In the genomic region with DNA sequence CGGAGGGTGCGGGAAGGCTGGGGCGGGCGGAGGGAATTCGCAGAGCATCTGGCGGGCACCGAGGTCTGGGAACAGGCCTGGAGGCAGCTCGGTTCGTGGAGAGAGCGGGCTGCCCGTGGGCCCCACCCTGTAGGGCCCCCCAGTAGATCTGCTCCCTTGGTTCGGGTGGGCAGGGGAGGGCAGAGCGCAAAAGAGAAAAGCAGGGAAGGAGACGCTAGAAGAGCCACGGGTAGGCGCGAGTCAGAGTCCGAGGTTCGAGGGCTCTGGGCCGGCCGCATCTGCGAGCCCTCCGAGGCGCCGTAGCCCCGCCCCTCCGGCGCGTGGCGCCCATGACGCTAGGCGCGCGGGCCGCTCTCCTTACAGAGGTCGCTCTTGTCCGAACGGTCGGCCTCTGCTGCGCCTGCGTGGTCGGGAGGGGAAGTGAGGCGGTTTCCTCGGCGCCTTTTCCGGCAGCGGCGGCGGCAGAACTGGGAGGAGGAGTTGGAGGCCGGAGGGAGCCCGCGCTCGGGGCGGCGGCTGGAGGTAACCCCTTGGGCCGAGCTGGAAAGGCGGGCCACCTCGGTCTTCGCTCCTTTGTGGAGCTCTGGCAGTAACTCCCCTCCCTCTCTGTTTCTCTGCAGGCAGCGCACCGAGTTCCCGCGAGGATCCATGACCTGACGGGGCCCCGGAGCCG, we compare ENCODE assay signal across 1 cellular context.
TF ChIP-seq lines count a peak whose summit lies in the region.

Gene ARF6, plus strand, starts transcription at position 447 of the 673 bp plus-strand sequence. CDS start 655 bp downstream, outside the sequence.

TF ChIP-seq in HepG2, 621 proteins besides CTCF, POLR2A, EP300 and RAD21 (continued from another document and continues in another):
- TF ChIP-seq ZNF326 (CRISPR knock-in tag; IDR thresholded peaks at IDR 0.05; ENCODE audit: borderline replicate concordance) (no peak), ATF6 (CRISPR knock-in tag; conservative IDR thresholded peaks at IDR 0.05) (peak; percentile 27; the same call in 1 of the 2 replicates), GATAD2A (CRISPR knock-in tag; IDR thresholded peaks at IDR 0.05) (no peak), HOXA9 (CRISPR knock-in tag; IDR thresholded peaks at IDR 0.05; ENCODE audit: borderline replicate concordance) (no peak), ZNF30 (CRISPR knock-in tag; IDR thresholded peaks at IDR 0.05) (no peak), MEIS2 (CRISPR knock-in tag; IDR thresholded peaks at IDR 0.05) (peak; percentile 24; the same call in 1 of the 2 replicates), HNRNPH1 (optimal IDR thresholded peaks at IDR 0.05; ENCODE audit: low read depth, low read length) (no peak), ZNF615 (CRISPR knock-in tag; IDR thresholded peaks at IDR 0.05; ENCODE audit: borderline replicate concordance) (0 out of 2 replicates have a peak, but pooled peaks have one; percentile 86), ZNF781 (CRISPR knock-in tag; IDR thresholded peaks at IDR 0.05; ENCODE audit: borderline replicate concordance, not compliant biosample characterization) (no peak), PHB2 (IDR thresholded peaks at IDR 0.05; ENCODE audit: partially characterized antibody) (no peak), ZNF660 (CRISPR knock-in tag; IDR thresholded peaks at IDR 0.05; ENCODE audit: borderline replicate concordance, low read depth) (no peak), ZBTB39 (CRISPR knock-in tag; IDR thresholded peaks at IDR 0.05) (no peak), MTERF4 (CRISPR knock-in tag; IDR thresholded peaks at IDR 0.05) (peak; percentile 92), ZNF512 (CRISPR knock-in tag; IDR thresholded peaks at IDR 0.05) (no peak), NCOA5 (CRISPR knock-in tag; IDR thresholded peaks at IDR 0.05) (no peak), BRCA1 (CRISPR knock-in tag; IDR thresholded peaks at IDR 0.05) (no peak), ZFP41 (CRISPR knock-in tag; IDR thresholded peaks at IDR 0.05; ENCODE audit: borderline replicate concordance) (peak; percentile 56; the same call in 1 of the 2 replicates), PCBP2 (optimal IDR thresholded peaks at IDR 0.05; ENCODE audit: low read depth, low read length, poor library complexity, severe bottlenecking) (no peak), ATM (IDR thresholded peaks at IDR 0.05; ENCODE audit: borderline replicate concordance) (no peak), ZNF263 (CRISPR knock-in tag; IDR thresholded peaks at IDR 0.05) (peak; percentile 37; the same call in 1 of the 2 replicates), SKI (IDR thresholded peaks at IDR 0.05; ENCODE audit: partially characterized antibody) (peak; percentile 48), DNMT3B (CRISPR knock-in tag; conservative IDR thresholded peaks at IDR 0.05) (no peak), THAP11 (CRISPR knock-in tag; IDR thresholded peaks at IDR 0.05) (peak; percentile 87), SRSF9 (IDR thresholded peaks at IDR 0.05; ENCODE audit: borderline replicate concordance, insufficient read depth, low read depth, low read length, poor library complexity, severe bottlenecking) (no peak), SMYD3 (CRISPR knock-in tag; IDR thresholded peaks at IDR 0.05) (peak; percentile 72; the same call in 1 of the 2 replicates), ATAD3A (CRISPR knock-in tag; IDR thresholded peaks at IDR 0.05) (no peak), SSRP1 (CRISPR knock-in tag; IDR thresholded peaks at IDR 0.05) (no peak), KAT7 (CRISPR knock-in tag; IDR thresholded peaks at IDR 0.05; ENCODE audit: borderline replicate concordance) (peak; percentile 85; the same call in 1 of the 2 replicates), ZNF101 (CRISPR knock-in tag; IDR thresholded peaks at IDR 0.05; ENCODE audit: borderline replicate concordance, low read depth) (peak; percentile 80; the same call in 1 of the 2 replicates), PRMT3 (CRISPR knock-in tag; IDR thresholded peaks at IDR 0.05; ENCODE audit: borderline replicate concordance, low read depth) (no peak), ZBTB44 (CRISPR knock-in tag; IDR thresholded peaks at IDR 0.05) (no peak), BRD4 (CRISPR knock-in tag; IDR thresholded peaks at IDR 0.05) (peak; percentile 67), DR1 (CRISPR knock-in tag; IDR thresholded peaks at IDR 0.05) (peak; percentile 70)
- TF ChIP-seq, protein P1, sequence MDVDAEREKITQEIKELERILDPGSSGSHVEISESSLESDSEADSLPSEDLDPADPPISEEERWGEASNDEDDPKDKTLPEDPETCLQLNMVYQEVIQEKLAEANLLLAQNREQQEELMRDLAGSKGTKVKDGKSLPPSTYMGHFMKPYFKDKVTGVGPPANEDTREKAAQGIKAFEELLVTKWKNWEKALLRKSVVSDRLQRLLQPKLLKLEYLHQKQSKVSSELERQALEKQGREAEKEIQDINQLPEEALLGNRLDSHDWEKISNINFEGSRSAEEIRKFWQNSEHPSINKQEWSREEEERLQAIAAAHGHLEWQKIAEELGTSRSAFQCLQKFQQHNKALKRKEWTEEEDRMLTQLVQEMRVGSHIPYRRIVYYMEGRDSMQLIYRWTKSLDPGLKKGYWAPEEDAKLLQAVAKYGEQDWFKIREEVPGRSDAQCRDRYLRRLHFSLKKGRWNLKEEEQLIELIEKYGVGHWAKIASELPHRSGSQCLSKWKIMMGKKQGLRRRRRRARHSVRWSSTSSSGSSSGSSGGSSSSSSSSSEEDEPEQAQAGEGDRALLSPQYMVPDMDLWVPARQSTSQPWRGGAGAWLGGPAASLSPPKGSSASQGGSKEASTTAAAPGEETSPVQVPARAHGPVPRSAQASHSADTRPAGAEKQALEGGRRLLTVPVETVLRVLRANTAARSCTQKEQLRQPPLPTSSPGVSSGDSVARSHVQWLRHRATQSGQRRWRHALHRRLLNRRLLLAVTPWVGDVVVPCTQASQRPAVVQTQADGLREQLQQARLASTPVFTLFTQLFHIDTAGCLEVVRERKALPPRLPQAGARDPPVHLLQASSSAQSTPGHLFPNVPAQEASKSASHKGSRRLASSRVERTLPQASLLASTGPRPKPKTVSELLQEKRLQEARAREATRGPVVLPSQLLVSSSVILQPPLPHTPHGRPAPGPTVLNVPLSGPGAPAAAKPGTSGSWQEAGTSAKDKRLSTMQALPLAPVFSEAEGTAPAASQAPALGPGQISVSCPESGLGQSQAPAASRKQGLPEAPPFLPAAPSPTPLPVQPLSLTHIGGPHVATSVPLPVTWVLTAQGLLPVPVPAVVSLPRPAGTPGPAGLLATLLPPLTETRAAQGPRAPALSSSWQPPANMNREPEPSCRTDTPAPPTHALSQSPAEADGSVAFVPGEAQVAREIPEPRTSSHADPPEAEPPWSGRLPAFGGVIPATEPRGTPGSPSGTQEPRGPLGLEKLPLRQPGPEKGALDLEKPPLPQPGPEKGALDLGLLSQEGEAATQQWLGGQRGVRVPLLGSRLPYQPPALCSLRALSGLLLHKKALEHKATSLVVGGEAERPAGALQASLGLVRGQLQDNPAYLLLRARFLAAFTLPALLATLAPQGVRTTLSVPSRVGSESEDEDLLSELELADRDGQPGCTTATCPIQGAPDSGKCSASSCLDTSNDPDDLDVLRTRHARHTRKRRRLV (CRISPR knock-in tag; IDR thresholded peaks at IDR 0.05), result peak; percentile 89
- TF ChIP-seq, protein P2, sequence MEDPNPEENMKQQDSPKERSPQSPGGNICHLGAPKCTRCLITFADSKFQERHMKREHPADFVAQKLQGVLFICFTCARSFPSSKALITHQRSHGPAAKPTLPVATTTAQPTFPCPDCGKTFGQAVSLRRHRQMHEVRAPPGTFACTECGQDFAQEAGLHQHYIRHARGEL (CRISPR knock-in tag; IDR thresholded peaks at IDR 0.05), result 0 out of 2 replicates have a peak, but pooled peaks have one; percentile 62
- TF ChIP-seq, protein P3, sequence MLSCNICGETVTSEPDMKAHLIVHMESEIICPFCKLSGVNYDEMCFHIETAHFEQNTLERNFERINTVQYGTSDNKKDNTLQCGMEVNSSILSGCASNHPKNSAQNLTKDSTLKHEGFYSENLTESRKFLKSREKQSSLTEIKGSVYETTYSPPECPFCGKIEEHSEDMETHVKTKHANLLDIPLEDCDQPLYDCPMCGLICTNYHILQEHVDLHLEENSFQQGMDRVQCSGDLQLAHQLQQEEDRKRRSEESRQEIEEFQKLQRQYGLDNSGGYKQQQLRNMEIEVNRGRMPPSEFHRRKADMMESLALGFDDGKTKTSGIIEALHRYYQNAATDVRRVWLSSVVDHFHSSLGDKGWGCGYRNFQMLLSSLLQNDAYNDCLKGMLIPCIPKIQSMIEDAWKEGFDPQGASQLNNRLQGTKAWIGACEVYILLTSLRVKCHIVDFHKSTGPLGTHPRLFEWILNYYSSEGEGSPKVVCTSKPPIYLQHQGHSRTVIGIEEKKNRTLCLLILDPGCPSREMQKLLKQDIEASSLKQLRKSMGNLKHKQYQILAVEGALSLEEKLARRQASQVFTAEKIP (CRISPR knock-in tag; IDR thresholded peaks at IDR 0.05; ENCODE audit: borderline replicate concordance), result no peak
- TF ChIP-seq, protein P4, sequence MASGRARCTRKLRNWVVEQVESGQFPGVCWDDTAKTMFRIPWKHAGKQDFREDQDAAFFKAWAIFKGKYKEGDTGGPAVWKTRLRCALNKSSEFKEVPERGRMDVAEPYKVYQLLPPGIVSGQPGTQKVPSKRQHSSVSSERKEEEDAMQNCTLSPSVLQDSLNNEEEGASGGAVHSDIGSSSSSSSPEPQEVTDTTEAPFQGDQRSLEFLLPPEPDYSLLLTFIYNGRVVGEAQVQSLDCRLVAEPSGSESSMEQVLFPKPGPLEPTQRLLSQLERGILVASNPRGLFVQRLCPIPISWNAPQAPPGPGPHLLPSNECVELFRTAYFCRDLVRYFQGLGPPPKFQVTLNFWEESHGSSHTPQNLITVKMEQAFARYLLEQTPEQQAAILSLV (CRISPR knock-in tag; IDR thresholded peaks at IDR 0.05; ENCODE audit: borderline replicate concordance), result peak; percentile 68; the same call in 1 of the 2 replicates
- TF ChIP-seq, protein P5, sequence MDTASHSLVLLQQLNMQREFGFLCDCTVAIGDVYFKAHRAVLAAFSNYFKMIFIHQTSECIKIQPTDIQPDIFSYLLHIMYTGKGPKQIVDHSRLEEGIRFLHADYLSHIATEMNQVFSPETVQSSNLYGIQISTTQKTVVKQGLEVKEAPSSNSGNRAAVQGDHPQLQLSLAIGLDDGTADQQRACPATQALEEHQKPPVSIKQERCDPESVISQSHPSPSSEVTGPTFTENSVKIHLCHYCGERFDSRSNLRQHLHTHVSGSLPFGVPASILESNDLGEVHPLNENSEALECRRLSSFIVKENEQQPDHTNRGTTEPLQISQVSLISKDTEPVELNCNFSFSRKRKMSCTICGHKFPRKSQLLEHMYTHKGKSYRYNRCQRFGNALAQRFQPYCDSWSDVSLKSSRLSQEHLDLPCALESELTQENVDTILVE (CRISPR knock-in tag; IDR thresholded peaks at IDR 0.05), result no peak
